ENCODE assay signal across 8 cellular contexts in the genomic region with DNA sequence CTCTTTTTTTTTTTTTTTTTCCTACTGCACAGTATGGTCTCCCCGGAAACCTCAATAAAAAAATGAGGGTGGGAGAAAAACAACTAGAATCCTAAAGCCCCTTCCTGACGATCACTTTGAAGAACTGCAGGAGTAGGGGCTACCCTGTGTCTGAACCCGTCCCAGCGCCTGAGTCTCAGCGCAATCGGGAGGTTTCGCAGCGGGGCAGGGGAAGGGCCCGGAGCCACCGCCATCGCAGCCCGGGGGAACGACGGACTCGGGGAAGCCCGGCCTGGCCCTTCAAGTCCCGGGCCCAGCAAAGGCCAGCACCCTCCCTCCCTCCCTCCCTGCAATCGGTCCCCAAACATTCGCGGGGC. TPM values are rescaled to one million over a fixed set of nuclear protein-coding genes. Genes with fewer than 3 reads are reported as not detected.
A peak's percentile ranks its signal among the peaks of the same experiment; 100 is the strongest.
DNase-seq lines count a peak whose midpoint lies in the region; ATAC-seq, FAIRE-seq and TF ChIP-seq lines count a peak whose summit lies in the region.

No MANE protein-coding gene starts in this region.

- no peak overlapping the region for H2BK120ac ChIP-seq in neuronal stem cell (ENCODE audit: low read depth, low read length)

- no peak overlapping the region for H2BK5ac ChIP-seq in neuronal stem cell (ENCODE audit: low read length)

- POLR2A ChIA-PET in A549 (lab: Yijun Ruan, JAX) = interaction anchor here (0.7 to 1.0 kb wide), 4 partner anchors 9 to 293 kb away, joined by 3 to 14 read pairs (median 4); no protein-coding TSS in a partner anchor

- peaks cover 3 to 32% of the 10 kb centered on the region in 2 donors for H3K36me3 ChIP-seq in neuronal stem cell (replicated peaks in 1 of 2; ENCODE audit: control insufficient read depth in 2 of 2, insufficient read depth in 2 of 2, low read length in 2 of 2)

- no peak overlapping the region for H2AK5ac ChIP-seq in neuronal stem cell (ENCODE audit: low read depth, low read length)

- H4K91ac ChIP-seq in neuronal stem cell (ENCODE audit: low read depth, low read length, poor library complexity) = no peak overlapping the region

- no peak overlapping the region for H3K4ac ChIP-seq in neuronal stem cell (ENCODE audit: low read length)

- H3K4me3 ChIP-seq in A549 = peak overlapping the region; percentile 69
- peak overlapping the region; percentile 84 to 90 for H3K4me3 ChIP-seq in neuronal stem cell (ENCODE audit: low read length in 2 of 2)

- WGBS in A549 (ENCODE audit: missing lambda C conversion rate) = 0% methylated on average over 17 of the region's 20 CpGs
- WGBS in neuronal stem cell (ENCODE audit: extremely low coverage in 2 of 2, insufficient read length in 2 of 2, insufficient replicate concordance in 1 of 2), 2 donors = no CpG with 5 or more reads among the region's 20 CpGs

- ATAC-seq in A549 = peak; percentile 52 to 66; a peak in 5 of 6 replicates
- ATAC-seq in HG02973 (IDR thresholded peaks at IDR 0.05; ENCODE audit: unreplicated experiment) = peak; percentile 16

- TF ChIP-seq CTCF in A549 (IDR thresholded peaks at IDR 0.05) (no peak), VCaP (conservative IDR thresholded peaks at IDR 0.05) (no peak)

- H3K4me1 ChIP-seq in A549 (peaks cover 9% of the 10 kb centered on the region; the same call in 2 of the 3 replicates), neuronal stem cell (ENCODE audit: control insufficient read depth in 2 of 2, insufficient read depth in 1 of 2, low read depth in 1 of 2, low read length in 2 of 2) (peaks cover 0 to 3% of the 10 kb centered on the region in 2 donors)

- H3K27ac ChIP-seq in A549 (peak overlapping the region; percentile 83 to 99), VCaP (peak overlapping the region; percentile 88), neuronal stem cell (replicated peaks; ENCODE audit: low read length) (peak overlapping the region; percentile 42)

- H2BK15ac ChIP-seq in neuronal stem cell (ENCODE audit: low read length) = no peak overlapping the region

- H3K18ac ChIP-seq in neuronal stem cell (ENCODE audit: low read length) = peak overlapping the region; percentile 92

- H3K4me2 ChIP-seq in A549 (peak overlapping the region; percentile 77), neuronal stem cell (ENCODE audit: insufficient read depth, low read length, poor library complexity, severe bottlenecking) (peak overlapping the region; percentile 54)

- peak overlapping the region; percentile 93 for H3K9ac ChIP-seq in neuronal stem cell (ENCODE audit: low read depth, low read length, poor library complexity)

- FAIRE-seq in A549 (lab: Jason Lieb, UNC) (no peak), GM12892 (lab: Jason Lieb, UNC) (no peak)

- no peak for TF ChIP-seq EP300 in A549 (IDR thresholded peaks at IDR 0.05)

- no peak overlapping the region for H2BK12ac ChIP-seq in neuronal stem cell (ENCODE audit: low read length)

- H2AFZ ChIP-seq in neuronal stem cell (ENCODE audit: low read length) = peak overlapping the region; percentile 90

- TF ChIP-seq RAD21 in A549 (conservative IDR thresholded peaks at IDR 0.05 in 1 of 2, IDR thresholded peaks at IDR 0.05 in 1 of 2) = no peak

- no peak for DNase-seq in A549 (ENCODE audit: low read depth in 1 of 2, low spot score in 1 of 2)
- DNase-seq in GM12892 (ENCODE audit: insufficient read length) = peak; percentile 34
- DNase-seq in fibroblast of peridontal ligament (ENCODE audit: extremely low read depth) = peak; percentile 6
- DNase-seq in neuronal stem cell (ENCODE audit: low spot score) = no peak
- DNase-seq in NCI-H526 treated with DMSO at 0.1 percent for 48 hours (lab: John Stamatoyannopoulos, UW) = no peak
- no peak for DNase-seq in NCI-H128 (lab: John Stamatoyannopoulos, UW; ENCODE audit: unreplicated experiment)

- no peak overlapping the region for H3K14ac ChIP-seq in neuronal stem cell (ENCODE audit: low read length)

- H3K9me3 ChIP-seq in A549 = no peaks in the 10 kb centered on the region
- H3K9me3 ChIP-seq in neuronal stem cell (replicated peaks in 1 of 2; ENCODE audit: control insufficient read depth in 2 of 2, insufficient read depth in 1 of 2, low read depth in 1 of 2, low read length in 2 of 2) = no peaks in the 10 kb centered on the region

- peak overlapping the region; percentile 99 for H3K23ac ChIP-seq in neuronal stem cell (ENCODE audit: low read depth, low read length, poor library complexity)

- no peaks in the 10 kb centered on the region for H3K27me3 ChIP-seq in neuronal stem cell (ENCODE audit: control insufficient read depth in 3 of 3, insufficient read depth in 3 of 3, low read depth in 1 of 3, low read length in 3 of 3)

- H3K79me1 ChIP-seq in neuronal stem cell (ENCODE audit: low read depth, low read length) = peaks cover 2% of the 10 kb centered on the region

- no peak overlapping the region for H4K8ac ChIP-seq in neuronal stem cell (ENCODE audit: low read depth, low read length)

- TF ChIP-seq POLR2A in A549 (IDR thresholded peaks at IDR 0.05; ENCODE audit: low read length) = no peak
- TF ChIP-seq POLR2A in GM12892 (IDR thresholded peaks at IDR 0.05; ENCODE audit: low read depth, low read length) = no peak

- CTCF ChIA-PET in A549 (lab: Yijun Ruan, JAX) = interaction anchor here (0.6 to 2.0 kb wide), 3 partner anchors 9 to 501 kb away, joined by 3 to 6 read pairs (median 3); no protein-coding TSS in a partner anchor

TF ChIP-seq in A549, 52 proteins besides CTCF, POLR2A, EP300 and RAD21:
- no peak for TF ChIP-seq TFCP2L1 (CRISPR knock-in tag; IDR thresholded peaks at IDR 0.05)

RNA-seq across cellular contexts. Expression of gene NARS1, which starts 0.4 kb away (rescaled TPM):
- polyA plus RNA-seq in A549 (2011; rRNA removed) (237 and 309 TPM in 2 replicates), A549 (2017; fragmentation: RNase III; extraction: RNeasy Plus Mini Kit Qiagen cat#74134 plus additional on column Dnase treatment) (310 to 351 TPM (median 313 TPM) in 3 replicates)
- polyA plus RNA-seq in A549 (2012; cell fraction: cytosol; rRNA removed) = 63.3 and 69.9 TPM in 2 replicates
- 47.7 and 99.2 TPM in 2 replicates for polyA plus RNA-seq in A549 (2012; cell fraction: nucleus; rRNA removed)
- polyA minus RNA-seq in A549 (2011; rRNA and poly(A)+ RNA removed) = 172 and 182 TPM in 2 replicates
- polyA plus RNA-seq in GM12892 (2012; ENCODE audit: missing spikeins) = 47.5 TPM
- 62.2 TPM for polyA plus RNA-seq in neuronal stem cell (2013, experiment 1 of 2)
- 59.1 TPM for polyA plus RNA-seq in neuronal stem cell (2013, experiment 2 of 2)

RNA-seq across cellular contexts. Expression of gene FECH, which starts 34.7 kb away (rescaled TPM):
- polyA plus RNA-seq in A549 (2011; rRNA removed) (71.2 and 75.6 TPM in 2 replicates), A549 (2017; fragmentation: RNase III; extraction: RNeasy Plus Mini Kit Qiagen cat#74134 plus additional on column Dnase treatment) (40.6 to 45.1 TPM (median 41.3 TPM) in 3 replicates)
- 50.4 and 63.1 TPM in 2 replicates for polyA plus RNA-seq in A549 (2012; cell fraction: cytosol; rRNA removed)
- 24.9 and 43.9 TPM in 2 replicates for polyA plus RNA-seq in A549 (2012; cell fraction: nucleus; rRNA removed)
- polyA minus RNA-seq in A549 (2011; rRNA and poly(A)+ RNA removed) = 46.2 and 47.9 TPM in 2 replicates
- polyA plus RNA-seq in GM12892 (2012; ENCODE audit: missing spikeins) = 14.3 TPM
- polyA plus RNA-seq in neuronal stem cell (2013, experiment 1 of 2) = 20.1 TPM
- 21.6 TPM for polyA plus RNA-seq in neuronal stem cell (2013, experiment 2 of 2)

Comparison
In these comparisons a context has a peak if more than half of its experiments do, and no peak if none do; other contexts are left out.
1. DNase-seq: peak in GM12892 (single experiment) and fibroblast of peridontal ligament (single experiment); none in A549 (0 of 2), neuronal stem cell (single experiment), NCI-H526 treated with DMSO at 0.1 percent for 48 hours (single experiment) and NCI-H128 (single experiment).
2. Peak in every context shown above with its lines, with median percentiles within 50 percentile points of each other: H3K27ac ChIP-seq.